ENCODE assay signal across 9 cellular contexts in genomic region chr4:23888421-23889319, GRCh38. TPM values are rescaled to one million over a fixed set of nuclear protein-coding genes. Genes with fewer than 3 reads are reported as not detected.
DNase-seq lines count a peak whose midpoint lies in the region; ATAC-seq, FAIRE-seq and TF ChIP-seq lines count a peak whose summit lies in the region.
"Had no signal": no experiment of that assay in that cellular context is flagged by ENCODE, and none has a peak within 500 bp of the region (broad histone marks: within the 10 kb centered on the region; RNA-seq: fewer than 3 reads in every experiment).

No MANE protein-coding gene starts in this region.

- POLR2A ChIA-PET in HepG2 (lab: Yijun Ruan, JAX) = interaction anchor here (1.0 to 2.7 kb wide), 8 partner anchors 11 to 696 kb away, joined by 3 to 22 read pairs (median 6); partner anchors contain the start of gene DHX15

- H3K27ac ChIP-seq in HepG2 (ENCODE audit: extremely low read length, insufficient read depth, low read length) (peak overlapping the region; percentile 66), thoracic aorta (peak overlapping the region; percentile 10 to 46)
- H3K27ac ChIP-seq: 22Rv1 had no signal

- intact Hi-C loops in HepG2 (cut with micrococcal nuclease; ENCODE audit: unreplicated experiment) = loop anchor here (1.0 to 10.0 kb wide), 3 partner anchors 24 to 104 kb away; no protein-coding TSS in a partner anchor

- in situ Hi-C loops in HepG2 (cut with HindIII; ENCODE audit: extremely low pct_ligation_motif_present, low pct_unique_long_range_greater_than_20kb) = loop anchor here (25.0 kb wide), 1 partner anchor 699 kb away; the partner anchor contains the start of gene DHX15

- CTCF ChIA-PET in HepG2 (lab: Yijun Ruan, JAX; ENCODE audit: low intra/inter-chr PET ratio, low total read pairs) = no interaction called here

- TF ChIP-seq POLR2A in HepG2 (IDR thresholded peaks at IDR 0.05; ENCODE audit: insufficient read depth in 1 of 2, low read depth in 2 of 2, low read length in 2 of 2) = no peak

- H3K79me2 ChIP-seq in HepG2 (ENCODE audit: insufficient read depth, low read length) = peaks cover 60% of the 10 kb centered on the region

- H3K4me1 ChIP-seq in HepG2 (ENCODE audit: insufficient read depth, low read length) = peaks cover 47% of the 10 kb centered on the region
- peaks cover 0 to 18% of the 10 kb centered on the region in 2 donors for H3K4me1 ChIP-seq in thoracic aorta (ENCODE audit: control insufficient read depth in 1 of 2, low read depth in 2 of 2)

- 1% methylated on average over 24 of the region's 25 CpGs for WGBS in HepG2 (ENCODE audit: low lambda C conversion rate)

- no peak for TF ChIP-seq RAD21 in HepG2 (CRISPR knock-in tag; IDR thresholded peaks at IDR 0.05)

- H3K9me3 ChIP-seq in HepG2 (ENCODE audit: low read length) (no peaks in the 10 kb centered on the region), thoracic aorta (no peaks in the 10 kb centered on the region)

- peak overlapping the region; percentile 93 for H3K4me2 ChIP-seq in HepG2 (ENCODE audit: low read depth, low read length)

- no peak for TF ChIP-seq EP300 in HepG2 (IDR thresholded peaks at IDR 0.05; ENCODE audit: low read depth in 2 of 2, low read length in 2 of 2)
- no peak for TF ChIP-seq EP300 in HepG2 (CRISPR knock-in tag; IDR thresholded peaks at IDR 0.05; ENCODE audit: borderline replicate concordance)

- ATAC-seq in HepG2 = peak; percentile 59
- ATAC-seq in thoracic aorta (ENCODE audit: insufficient number of reproducible peaks, low FRiP score, low read depth) = no peak
- ATAC-seq in HG03521 (IDR thresholded peaks at IDR 0.05; ENCODE audit: unreplicated experiment) = no peak
- ATAC-seq in HG03196 (IDR thresholded peaks at IDR 0.05; ENCODE audit: unreplicated experiment) = no peak

- no TSS peak for BruUV-seq in HepG2 (replicated peaks; lab: Mats Ljungman, UMichigan)

- peak overlapping the region; percentile 75 for H3K9ac ChIP-seq in HepG2 (ENCODE audit: insufficient read depth, low read depth, low read length)

- no peak for TF ChIP-seq CTCF in HepG2 (CRISPR knock-in tag; IDR thresholded peaks at IDR 0.05)
- TF ChIP-seq CTCF in thoracic aorta (IDR thresholded peaks at IDR 0.05) = no peak

- H3K4me3 ChIP-seq in HepG2 (replicated peaks in 1 of 3; ENCODE audit: insufficient read depth in 1 of 3, low read depth in 2 of 3, low read length in 3 of 3) = peak overlapping the region; percentile 79 to 82 (median 80)
- peak overlapping the region; percentile 71 for H3K4me3 ChIP-seq in thoracic aorta

- H4K20me1 ChIP-seq in HepG2 (ENCODE audit: insufficient read depth, low read length) = peaks cover 5% of the 10 kb centered on the region

- peaks cover 2 to 4% of the 10 kb centered on the region in 2 experiments; a peak in 1 of 5 replicates for H3K27me3 ChIP-seq in HepG2 (ENCODE audit: control insufficient read depth in 1 of 2, insufficient read depth in 2 of 2, low read length in 2 of 2)
- H3K27me3 ChIP-seq in thoracic aorta (replicated peaks; ENCODE audit: insufficient read depth) = no peaks in the 10 kb centered on the region

- H3K36me3 ChIP-seq in HepG2 (replicated peaks in 1 of 2; ENCODE audit: control insufficient read depth in 1 of 2, insufficient read depth in 2 of 2, low read length in 2 of 2) (peaks cover 1 to 6% of the 10 kb centered on the region in 2 experiments; a peak in 1 of 5 replicates), thoracic aorta (no peaks in the 10 kb centered on the region)

- FAIRE-seq in HepG2 (lab: Jason Lieb, UNC) (no peak), frontal cortex (lab: Jason Lieb, UNC) (no peak)

- DNase-seq in DMS 273 (lab: John Stamatoyannopoulos, UW; ENCODE audit: unreplicated experiment) (peak; percentile 50), DMS 273 treated with DMSO at 0.1 percent for 48 hours (lab: John Stamatoyannopoulos, UW) (no peak), cerebellar cortex (ENCODE audit: low spot score) (peak; percentile 60), HepG2 (ENCODE audit: low spot score) (peak; percentile 18), thoracic aorta (ENCODE audit: low spot score) (no peak), frontal cortex (ENCODE audit: low spot score in 2 of 2) (no peak)

- H2AFZ ChIP-seq in HepG2 (ENCODE audit: low read length) = no peak overlapping the region

TF ChIP-seq in HepG2, 621 proteins besides CTCF, POLR2A, EP300 and RAD21 (continues in another document):
- no peak for TF ChIP-seq ZNF441 (CRISPR knock-in tag; IDR thresholded peaks at IDR 0.05; ENCODE audit: borderline replicate concordance)
- TF ChIP-seq TFDP1 (CRISPR knock-in tag; IDR thresholded peaks at IDR 0.05; ENCODE audit: borderline replicate concordance) = no peak
- TF ChIP-seq SPEN (CRISPR knock-in tag; IDR thresholded peaks at IDR 0.05; ENCODE audit: low read depth) = no peak
- TF ChIP-seq TEAD3 (CRISPR knock-in tag; optimal IDR thresholded peaks at IDR 0.05; ENCODE audit: borderline replicate concordance) = no peak
- no peak for TF ChIP-seq HNRNPH1 (optimal IDR thresholded peaks at IDR 0.05; ENCODE audit: low read depth, low read length)
- no peak for TF ChIP-seq GPBP1L1 (CRISPR knock-in tag; IDR thresholded peaks at IDR 0.05)
- TF ChIP-seq CBX5 (CRISPR knock-in tag; IDR thresholded peaks at IDR 0.05; ENCODE audit: borderline replicate concordance) = no peak
- TF ChIP-seq IRF9 (CRISPR knock-in tag; IDR thresholded peaks at IDR 0.05; ENCODE audit: borderline replicate concordance) = no peak
- no peak for TF ChIP-seq MEF2D (CRISPR knock-in tag; IDR thresholded peaks at IDR 0.05)

RNA-seq across cellular contexts. Expression of gene PPARGC1A, which starts 1.2 kb away (rescaled TPM):
- total RNA-seq in HepG2 (2016; rRNA removed; fragmentation: Illumina TruSeq; extraction: Trizol) (18.8 and 20.7 TPM in 2 replicates), thoracic aorta (1 to 10 TPM in 1 of 2 donors, under 1 TPM in 1; 0.41 to 1.3 TPM), frontal cortex (4.5 TPM)
- 2.1 and 2.8 TPM in 2 replicates for total RNA-seq in HepG2 (2016; cell fraction: cytosol; rRNA removed; fragmentation: Illumina TruSeq; extraction: Trizol; ENCODE audit: low read depth)
- total RNA-seq in HepG2 (2016; cell fraction: insoluble cytoplasmic fraction; rRNA removed; fragmentation: Illumina TruSeq; extraction: Trizol) = 16.5 and 17.8 TPM in 2 replicates
- 5.2 and 6.9 TPM in 2 replicates for total RNA-seq in HepG2 (2016; cell fraction: membrane; rRNA removed; fragmentation: Illumina TruSeq; extraction: Trizol)
- total RNA-seq in HepG2 (2016; cell fraction: nucleus; rRNA removed; fragmentation: Illumina TruSeq; extraction: Trizol) = 48.8 and 51.3 TPM in 2 replicates
- polyA plus RNA-seq in HepG2 (2011; rRNA removed) = 26.3 and 37.3 TPM in 2 replicates
- 21.3 and 25.7 TPM in 2 replicates for polyA plus RNA-seq in HepG2 (2011; cell fraction: cytosol; rRNA removed)
- 53.6 and 57.4 TPM in 2 replicates for polyA plus RNA-seq in HepG2 (2011; cell fraction: nucleus; rRNA removed)
- 18.4 and 30.5 TPM in 2 replicates for polyA plus RNA-seq in HepG2 (2012)
- polyA plus RNA-seq in HepG2 (2016; cell fraction: cytosol; fragmentation: Illumina TruSeq; extraction: Trizol; ENCODE audit: low read depth) = 1.1 TPM in 2 replicates
- 10.3 and 10.7 TPM in 2 replicates for polyA plus RNA-seq in HepG2 (2016; cell fraction: insoluble cytoplasmic fraction; fragmentation: Illumina TruSeq; extraction: Trizol; ENCODE audit: low read depth)
- 1.2 and 1.5 TPM in 2 replicates for polyA plus RNA-seq in HepG2 (2016; cell fraction: membrane; fragmentation: Illumina TruSeq; extraction: Trizol; ENCODE audit: low read depth)
- 13.7 and 14.4 TPM in 2 replicates for polyA plus RNA-seq in HepG2 (2016; cell fraction: nucleus; fragmentation: Illumina TruSeq; extraction: Trizol; ENCODE audit: insufficient read depth, low read depth)
- polyA minus RNA-seq in HepG2 (2011; rRNA and poly(A)+ RNA removed; ENCODE audit: low replicate concordance) = 26.6 and 166 TPM in 2 replicates
- polyA minus RNA-seq in HepG2 (2011; cell fraction: cytosol; rRNA and poly(A)+ RNA removed) = 30.3 and 31.7 TPM in 2 replicates
- 453 and 498 TPM in 2 replicates for polyA minus RNA-seq in HepG2 (2011; cell fraction: nucleus; rRNA and poly(A)+ RNA removed)

Comparison
In these comparisons a context has a peak if more than half of its experiments do, and no peak if none do; other contexts are left out.
1. DNase-seq: peak in DMS 273 (single experiment), cerebellar cortex (single experiment) and HepG2 (single experiment); none in DMS 273 treated with DMSO at 0.1 percent for 48 hours (single experiment), thoracic aorta (single experiment) and frontal cortex (0 of 2).